32 cellular contexts compared by ENCODE assay signal in genomic region chr2:189943009-189943408, GRCh38.
"Had no signal": no experiment of that assay in that cellular context is flagged by ENCODE, and none has a peak within 500 bp of the region (broad histone marks: within the 10 kb centered on the region; RNA-seq: fewer than 3 reads in every experiment).

No MANE protein-coding gene starts in this region.

- DNase-seq: activated CD4-positive, alpha-beta memory T cell treated with anti-CD3 and anti-CD28 coated beads, Interleukin-2, amount 10 ng/mL, durations not matched to agents 7 days and 5 days; activated CD4-positive, alpha-beta T cell treated with anti-CD3 and anti-CD28 coated beads for 1 hour; activated CD4-positive, alpha-beta T cell treated with anti-CD3 and anti-CD28 coated beads for 36 hours; activated CD4-positive, alpha-beta T cell treated with anti-CD3 and anti-CD28 coated beads for 48 hours; activated CD4-positive, alpha-beta T cell treated with anti-CD3 and anti-CD28 coated beads, Interleukin-2, amount 10 ng/mL, durations not matched to agents 7 days and 5 days; activated CD4-positive, alpha-beta T cell treated with anti-CD3 and anti-CD28 coated beads, Interleukin-2, amount 50 U/mL, for 48 hours; activated CD4-positive, CD25-positive, alpha-beta regulatory T cell; activated CD8-positive, alpha-beta memory T cell treated with anti-CD3 and anti-CD28 coated beads for 24 hours; activated CD8-positive, alpha-beta memory T cell treated with anti-CD3 and anti-CD28 coated beads, Interleukin-2, amount 10 ng/mL, durations not matched to agents 7 days and 5 days; activated CD8-positive, alpha-beta memory T cell treated with anti-CD3 and anti-CD28 coated beads, Interleukin-2, amount 50 U/mL, for 48 hours; activated CD8-positive, alpha-beta T cell treated with anti-CD3 and anti-CD28 coated beads, Interleukin-2, amount 10 ng/mL, durations not matched to agents 7 days and 5 days; activated effector memory CD4-positive, alpha-beta T cell treated with Interleukin-2 at 50 U/mL for 16 hours; activated gamma-delta T cell; activated naive CD4-positive, alpha-beta T cell treated with anti-CD3 and anti-CD28 coated beads, Interleukin-2, amount 10 ng/mL, durations not matched to agents 7 days and 5 days; activated naive CD4-positive, alpha-beta T cell treated with Interleukin-2 at 50 U/mL for 16 hours; activated naive CD8-positive, alpha-beta T cell treated with anti-CD3 and anti-CD28 coated beads, Interleukin-2, amount 10 ng/mL, durations not matched to agents 7 days and 5 days; activated naive CD8-positive, alpha-beta T cell treated with anti-CD3 and anti-CD28 coated beads, Interleukin-2, amount 50 U/mL, for 24 hours; activated T-cell treated with anti-CD3 and anti-CD28 coated beads, Interleukin-2, amount 50 U/mL, for 24 hours; activated T-cell treated with anti-CD3 and anti-CD28 coated beads, Interleukin-2, amount 50 U/mL, for 48 hours; amygdala; anterior cingulate cortex; caudate nucleus; T-helper 1 cell; T-helper 2 cell; T-helper 9 cell; WERI-Rb-1 had no signal

- H3K4me3 ChIP-seq: ascending aorta, cardiac muscle cell had no signal

- H3K27me3 ChIP-seq: ascending aorta, cardiac muscle cell had no signal

- H3K4me1 ChIP-seq: ascending aorta had no signal

- FAIRE-seq: bronchial epithelial cell, TTC549 had no signal

- H3K27ac ChIP-seq: ascending aorta, cardiac muscle cell, WERI-Rb-1 had no signal

- H3K36me3 ChIP-seq: ascending aorta, cardiac muscle cell, WERI-Rb-1 had no signal

- ATAC-seq: activated CD4-positive, alpha-beta T cell treated with anti-CD3 and anti-CD28 coated beads for 36 hours; activated CD4-positive, CD25-positive, alpha-beta regulatory T cell treated with anti-CD3 and anti-CD28 coated beads, Interleukin-2, amount 50 U/mL, for 24 hours; activated CD8-positive, alpha-beta memory T cell treated with anti-CD3 and anti-CD28 coated beads, Interleukin-2, amount 10 ng/mL, durations not matched to agents 7 days and 5 days; activated CD8-positive, alpha-beta T cell treated with anti-CD3 and anti-CD28 coated beads, Interleukin-2, amount 10 ng/mL, durations not matched to agents 7 days and 5 days; activated naive CD8-positive, alpha-beta T cell treated with anti-CD3 and anti-CD28 coated beads, Interleukin-2, amount 50 U/mL, for 24 hours; WTC11 had no signal
